ENCODE assay signal across 1 cellular context in genomic region chr20:62408055-62408454, GRCh38.
TF ChIP-seq lines count a peak whose summit lies in the region.

No MANE protein-coding gene starts in this region.

TF ChIP-seq in K562, 482 proteins besides CTCF, POLR2A, EP300 and RAD21:
- TF ChIP-seq KAT7 (CRISPR knock-in tag; IDR thresholded peaks at IDR 0.05; ENCODE audit: borderline replicate concordance): 0 out of 2 replicates have a peak, but pooled peaks have one; percentile 3
- no peak for TF ChIP-seq NR2C2 (CRISPR knock-in tag; IDR thresholded peaks at IDR 0.05)
- TF ChIP-seq NR2C2 (tag; IDR thresholded peaks at IDR 0.05): 0 out of 2 replicates have a peak, but pooled peaks have one; percentile 2
- no peak for TF ChIP-seq ZNF277 (CRISPR knock-in tag; IDR thresholded peaks at IDR 0.05; ENCODE audit: borderline replicate concordance)
